In the genomic region with DNA sequence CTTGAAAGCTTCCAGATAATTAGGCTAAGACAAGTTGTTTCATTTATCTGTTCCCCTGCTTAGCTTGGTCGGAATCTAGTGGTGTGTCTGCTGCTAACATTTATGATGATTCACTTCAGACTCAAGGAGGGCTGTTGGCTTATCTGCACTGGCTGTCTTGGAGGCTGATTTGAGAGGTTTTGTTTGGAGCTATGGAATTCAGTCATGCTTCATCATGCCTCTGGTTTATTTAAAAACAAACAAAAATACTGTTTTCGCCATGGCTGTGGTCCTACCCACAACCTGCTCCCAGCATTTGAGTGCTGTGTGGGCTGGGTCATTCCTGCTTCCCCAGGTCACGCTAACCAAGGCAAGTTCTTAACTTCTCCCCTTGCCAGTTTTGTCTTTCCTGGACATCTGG, we compare ENCODE assay signal across 23 cellular contexts. TPM values are rescaled to one million over a fixed set of nuclear protein-coding genes. Genes with fewer than 3 reads are reported as not detected.
DNase-seq lines count a peak whose midpoint lies in the region; ATAC-seq, FAIRE-seq and TF ChIP-seq lines count a peak whose summit lies in the region.
"Had no signal": no experiment of that assay in that cellular context is flagged by ENCODE, and none has a peak within 500 bp of the region (broad histone marks: within the 10 kb centered on the region; RNA-seq: fewer than 3 reads in every experiment).

No MANE protein-coding gene starts in this region.

- no peak overlapping the region for H3K18ac ChIP-seq in mesenchymal stem cell (ENCODE audit: low read depth in 1 of 2, low read length in 2 of 2)

- no peak overlapping the region for H4K8ac ChIP-seq in mesenchymal stem cell (ENCODE audit: low read length)

- POLR2A ChIA-PET in K562 (lab: Yijun Ruan, JAX), result interaction anchor here (0.6 to 1.0 kb wide), 5 partner anchors 11 to 350 kb away, joined by 3 to 6 read pairs (median 3); no protein-coding TSS in a partner anchor

- H2AK5ac ChIP-seq in mesenchymal stem cell (ENCODE audit: low read length, severe bottlenecking), result peak overlapping the region; percentile 49

- in situ Hi-C loops in K562 (cut with MboI), result no loop called here

- no peak overlapping the region for H4K91ac ChIP-seq in mesenchymal stem cell (ENCODE audit: low read length)

- H3K4me1 Mint-ChIP-seq in HFFc6 (ENCODE audit: low read depth), result peaks cover 28% of the 10 kb centered on the region
- H3K4me1 Mint-ChIP-seq: activated B cell treated with CpG ODN at 0.5 μM for 24 hours, T-cell had no signal

- H3K4me3 Mint-ChIP-seq in HFFc6, result peak overlapping the region; percentile 71
- H3K4me3 Mint-ChIP-seq: activated B cell treated with CpG ODN at 0.5 μM for 24 hours, T-cell had no signal

- no peak overlapping the region for H3K23ac ChIP-seq in mesenchymal stem cell (ENCODE audit: low read length in 2 of 2)

- H3K4me1 ChIP-seq in K562 (replicated peaks in 1 of 2; ENCODE audit: control insufficient read depth in 2 of 2, insufficient read depth in 2 of 2, low read length in 2 of 2) (peaks cover 6 to 16% of the 10 kb centered on the region in 2 experiments; a peak in 4 of 5 replicates), mesenchymal stem cell (ENCODE audit: control insufficient read depth, insufficient read depth, low read depth, low read length) (peaks cover 6% of the 10 kb centered on the region)
- H3K4me1 ChIP-seq: Peyer's patch, vagina had no signal

- H3K9ac ChIP-seq in K562 (ENCODE audit: insufficient read depth in 1 of 2, low read depth in 2 of 2, low read length in 2 of 2), result peak overlapping the region in 1 of 2 experiments; percentile 49; a peak in 1 of 4 replicates
- peak overlapping the region; percentile 31 for H3K9ac ChIP-seq in mesenchymal stem cell (ENCODE audit: low read length)

- H3K36me3 ChIP-seq in K562 (ENCODE audit: control insufficient read depth, insufficient read depth, low read length) (peaks cover 77% of the 10 kb centered on the region), mesenchymal stem cell (ENCODE audit: control insufficient read depth in 1 of 2, insufficient read depth in 2 of 2, low read depth in 1 of 2, low read length in 2 of 2) (peaks cover 70 to 76% of the 10 kb centered on the region in 2 experiments)

- peaks cover 2% of the 10 kb centered on the region; the same call in 1 of the 2 replicates for H3K27me3 Mint-ChIP-seq in HFFc6 (ENCODE audit: insufficient read depth)
- H3K27me3 Mint-ChIP-seq: activated B cell treated with CpG ODN at 0.5 μM for 24 hours, T-cell had no signal

- no TSS peak for BruUV-seq in K562 (replicated peaks; lab: Mats Ljungman, UMichigan)

- no peaks in the 10 kb centered on the region; the same call in 1 of the 2 replicates for H4K20me1 ChIP-seq in K562 (replicated peaks; ENCODE audit: control insufficient read depth, insufficient read depth, low read length)

- no peak overlapping the region for H2BK15ac ChIP-seq in mesenchymal stem cell (ENCODE audit: low read depth, poor library complexity, severe bottlenecking)

- TF ChIP-seq EP300 in K562 (IDR thresholded peaks at IDR 0.05; ENCODE audit: low read length), result peak; percentile 13; the same call in 1 of the 2 replicates

- peak; percentile 96 for DNase-seq in AG09319 (ENCODE audit: extremely low read depth, low read depth)
- DNase-seq in HFFc6, result peak; percentile 92
- DNase-seq in K562 (ENCODE audit: extremely low read depth in 1 of 4, low spot score in 3 of 4), result peak in 3 of 4 experiments; percentile 23 to 69 (median 53)
- peak; percentile 88 for DNase-seq in mesenchymal stem cell
- DNase-seq in NCI-H446 (lab: John Stamatoyannopoulos, UW), result no peak
- DNase-seq in NCI-H748 (lab: John Stamatoyannopoulos, UW; ENCODE audit: unreplicated experiment), result no peak
- DNase-seq: activated B cell treated with CpG ODN at 0.5 μM for 24 hours; activated effector memory CD4-positive, alpha-beta T cell treated with anti-CD3 and anti-CD28 coated beads, Interleukin-2, amount 50 U/mL, for 16 hours; DND-41; effector CD4-positive, alpha-beta T cell; GOT3; left ventricle myocardium superior; NCI-H2029; NCI-H69; Peyer's patch; stimulated activated naive CD4-positive, alpha-beta T cell; T-cell had no signal

- H3K9me1 ChIP-seq in K562 (ENCODE audit: control insufficient read depth, insufficient read depth, low read length), result no peaks in the 10 kb centered on the region

- WGBS in K562 (ENCODE audit: insufficient coverage, low coverage, missing lambda C conversion rate), result 49% methylated on average over 3 of the region's 3 CpGs
- WGBS in mesenchymal stem cell, result 42% methylated on average over 3 of the region's 3 CpGs

- H3K27me3 ChIP-seq in K562 (ENCODE audit: control insufficient read depth in 2 of 2, insufficient read depth in 2 of 2, low read length in 2 of 2), result no peaks in the 10 kb centered on the region
- H3K27me3 ChIP-seq in mesenchymal stem cell (ENCODE audit: control insufficient read depth in 1 of 2, insufficient read depth in 1 of 2, low read length in 2 of 2), result no peaks in the 10 kb centered on the region
- H3K27me3 ChIP-seq: Peyer's patch, vagina had no signal

- TF ChIP-seq CTCF in AG09319 (IDR thresholded peaks at IDR 0.05; ENCODE audit: low read depth, low read length), result no peak
- no peak for TF ChIP-seq CTCF in HFFc6 (IDR thresholded peaks at IDR 0.05)
- no peak for TF ChIP-seq CTCF in K562 (IDR thresholded peaks at IDR 0.05 in 2 of 3, conservative IDR thresholded peaks at IDR 0.05 in 1 of 3; ENCODE audit: insufficient read depth in 2 of 3, low read depth in 1 of 3, low read length in 3 of 3)

- H3K4me2 ChIP-seq in K562 (ENCODE audit: insufficient read depth, low read length) (peak overlapping the region; percentile 9; the same call in 1 of the 2 replicates), mesenchymal stem cell (ENCODE audit: low read length, poor library complexity, severe bottlenecking) (no peak overlapping the region)

- H3K9me3 Mint-ChIP-seq in HFFc6, result no peaks in the 10 kb centered on the region
- H3K9me3 Mint-ChIP-seq: activated B cell treated with CpG ODN at 0.5 μM for 24 hours, T-cell had no signal

- H3K14ac ChIP-seq in mesenchymal stem cell (ENCODE audit: low read length in 2 of 2), result no peak overlapping the region

- H3K79me1 ChIP-seq in mesenchymal stem cell (replicated peaks; ENCODE audit: low read length, poor library complexity, severe bottlenecking), result peaks cover 27% of the 10 kb centered on the region

- H3K9me3 ChIP-seq in K562 (replicated peaks; ENCODE audit: control insufficient read depth, insufficient read depth, low read depth, low read length) (no peaks in the 10 kb centered on the region), mesenchymal stem cell (ENCODE audit: control insufficient read depth, low read length) (no peaks in the 10 kb centered on the region)
- H3K9me3 ChIP-seq: Peyer's patch, vagina had no signal

- H3K27ac ChIP-seq in K562 (ENCODE audit: extremely low read depth, low read depth, low read length) (peak overlapping the region; percentile 23; the same call in 1 of the 3 replicates), mesenchymal stem cell (ENCODE audit: low read length, poor library complexity, severe bottlenecking) (peak overlapping the region; percentile 79)
- H3K27ac ChIP-seq: C4-2B, Peyer's patch, vagina had no signal

- CTCF ChIA-PET in K562 (lab: Yijun Ruan, JAX; ENCODE audit: low intra/inter-chr PET ratio), result interaction anchor here (0.6 to 4.4 kb wide), 2 partner anchors 20 to 24 kb away, joined by 3 to 18 read pairs; no protein-coding TSS in a partner anchor

- H3K79me2 ChIP-seq in K562 (ENCODE audit: control insufficient read depth, insufficient read depth, low read length), result no peaks in the 10 kb centered on the region

- H3K4me3 ChIP-seq in K562, result no peak overlapping the region
- H3K4me3 ChIP-seq in mesenchymal stem cell (ENCODE audit: insufficient read depth in 1 of 2, low read depth in 1 of 2, low read length in 2 of 2), result no peak overlapping the region
- H3K4me3 ChIP-seq: Peyer's patch, vagina had no signal

- ATAC-seq in K562 (peak; percentile 54), HG02571 (IDR thresholded peaks at IDR 0.05; ENCODE audit: unreplicated experiment) (no peak), HG03108 (IDR thresholded peaks at IDR 0.05; ENCODE audit: unreplicated experiment) (no peak)
- ATAC-seq: left ventricle myocardium superior, T-cell had no signal

- peak; percentile 88 for FAIRE-seq in K562 (lab: Jason Lieb, UNC)
- FAIRE-seq: frontal cortex, HTR-8/SVneo had no signal

- no peak overlapping the region for H2BK12ac ChIP-seq in mesenchymal stem cell (ENCODE audit: low read length in 2 of 2)

- H2BK5ac ChIP-seq in mesenchymal stem cell (ENCODE audit: low read depth, low read length, poor library complexity, severe bottlenecking), result no peak overlapping the region

- no peak overlapping the region for H2AFZ ChIP-seq in K562 (ENCODE audit: low read depth, low read length)
- no peak overlapping the region for H2AFZ ChIP-seq in mesenchymal stem cell (ENCODE audit: low read depth, low read length)

- peak in 1 of 2 experiments; percentile 15; a peak in 1 of 4 replicates for TF ChIP-seq RAD21 in K562 (CRISPR knock-in tag; conservative IDR thresholded peaks at IDR 0.05 in 1 of 2, IDR thresholded peaks at IDR 0.05 in 1 of 2)

- H3K27ac Mint-ChIP-seq in HFFc6, result peak overlapping the region; percentile 90
- H3K27ac Mint-ChIP-seq: activated B cell treated with CpG ODN at 0.5 μM for 24 hours, T-cell had no signal

- intact Hi-C loops in K562 (cut with micrococcal nuclease), result loop anchor here (5.0 kb wide), 1 partner anchor 36 kb away; a partner anchor contains a TSS

- no peak for TF ChIP-seq POLR2A in K562 (conservative IDR thresholded peaks at IDR 0.05)

- H3K36me3 Mint-ChIP-seq in HFFc6 (ENCODE audit: low read depth), result peaks cover 22% of the 10 kb centered on the region

- H3K4ac ChIP-seq in mesenchymal stem cell (ENCODE audit: low read depth in 1 of 2, low read length in 2 of 2), result no peak overlapping the region

- H2BK120ac ChIP-seq in mesenchymal stem cell (ENCODE audit: low read depth, low read length), result no peak overlapping the region

RNA-seq across cellular contexts. Expression of a gene that starts 11.7 kb away (rescaled TPM):
- 100 to 1,000 TPM; 233 to 281 (median 249) TPM for total RNA-seq in HFFc6 (2021; fragmentation: NEBNext Ultra II Directional; extraction: Animal tissue kit (Norgen Biotek cat#: 25700))
- total RNA-seq in K562 (2011; cell fraction: chromatin; rRNA removed; ENCODE audit: low replicate concordance), result 99.9 and 272 TPM in 2 replicates
- total RNA-seq in K562 (2011; cell fraction: nucleolus; rRNA removed), result 195 and 204 TPM in 2 replicates
- 146 and 192 TPM in 2 replicates for total RNA-seq in K562 (2011; cell fraction: nucleoplasm; rRNA removed)
- 357 and 436 TPM in 2 replicates for total RNA-seq in K562 (2014; rRNA removed)
- 77.8 and 81.5 TPM in 2 replicates for total RNA-seq in K562 (2014; rRNA removed; fragmentation: Illumina TruSeq; extraction: Trizol)
- 216 and 235 TPM in 2 replicates for total RNA-seq in K562 (2015; rRNA removed; fragmentation: Illumina TruSeq; extraction: Trizol)
- total RNA-seq in K562 (2021), result 187 and 221 TPM in 2 replicates
- 211 and 213 TPM in 2 replicates for polyA plus RNA-seq in K562 (2011; rRNA removed)
- 307 and 633 TPM in 2 replicates for polyA plus RNA-seq in K562 (2011; cell fraction: cytosol; rRNA removed)
- 159 and 253 TPM in 2 replicates for polyA plus RNA-seq in K562 (2011; cell fraction: nucleus; rRNA removed)
- 510 and 518 TPM in 2 replicates for polyA plus RNA-seq in K562 (2012)
- 93.3 and 345 TPM in 2 replicates for polyA plus RNA-seq in K562 (2014; fragmentation: Illumina TruSeq; extraction: Trizol)
- polyA plus RNA-seq in K562 (2014; fragmentation: Nextera tagmentation; extraction: Ambion mirVana), result 10 to 100 TPM in 1 of 2 experiments, 1 to 10 TPM in 1; 6.7 to 38.7 TPM
- 308 and 407 TPM in 2 replicates for polyA plus RNA-seq in K562 (2014; rRNA removed)
- 59.3 and 102 TPM in 2 replicates for polyA minus RNA-seq in K562 (2011; rRNA and poly(A)+ RNA removed)
- polyA minus RNA-seq in K562 (2011; cell fraction: cytosol; rRNA and poly(A)+ RNA removed), result 118 and 133 TPM in 2 replicates
- polyA minus RNA-seq in K562 (2011; cell fraction: nucleus; rRNA and poly(A)+ RNA removed), result 73.5 and 76.2 TPM in 2 replicates
- 211 TPM for polyA plus RNA-seq in mesenchymal stem cell (2013, experiment 1 of 2)
- 214 TPM for polyA plus RNA-seq in mesenchymal stem cell (2013, experiment 2 of 2)

RNA-seq across cellular contexts. Expression of a gene that starts 37.1 kb away (rescaled TPM):
- 100 to 1,000 TPM; 261 to 285 (median 281) TPM for total RNA-seq in HFFc6 (2021; fragmentation: NEBNext Ultra II Directional; extraction: Animal tissue kit (Norgen Biotek cat#: 25700))
- 32.7 and 51.7 TPM in 2 replicates for total RNA-seq in K562 (2011; cell fraction: chromatin; rRNA removed; ENCODE audit: low replicate concordance)
- total RNA-seq in K562 (2011; cell fraction: nucleolus; rRNA removed), result 40.7 and 42.2 TPM in 2 replicates
- total RNA-seq in K562 (2011; cell fraction: nucleoplasm; rRNA removed), result 40.5 and 61.6 TPM in 2 replicates
- total RNA-seq in K562 (2014; rRNA removed) (55.6 and 87.2 TPM in 2 replicates), K562 (2014; rRNA removed; fragmentation: Illumina TruSeq; extraction: Trizol) (75.4 and 83.0 TPM in 2 replicates), K562 (2015; rRNA removed; fragmentation: Illumina TruSeq; extraction: Trizol) (78.7 and 86.1 TPM in 2 replicates), K562 (2021) (120 and 121 TPM in 2 replicates)
- polyA plus RNA-seq in K562 (2011; rRNA removed) (39.5 and 41.9 TPM in 2 replicates), K562 (2014; fragmentation: Illumina TruSeq; extraction: Trizol) (96.4 and 107 TPM in 2 replicates), K562 (2014; fragmentation: Nextera tagmentation; extraction: Ambion mirVana) (100 to 1,000 TPM; 130 to 151 TPM), K562 (2014; rRNA removed) (74.6 and 75.7 TPM in 2 replicates)
- 61.5 and 87.8 TPM in 2 replicates for polyA plus RNA-seq in K562 (2011; cell fraction: cytosol; rRNA removed)
- polyA plus RNA-seq in K562 (2011; cell fraction: nucleus; rRNA removed), result 44.9 and 61.3 TPM in 2 replicates
- 108 and 132 TPM in 2 replicates for polyA plus RNA-seq in K562 (2012)
- 42.0 and 57.7 TPM in 2 replicates for polyA minus RNA-seq in K562 (2011; rRNA and poly(A)+ RNA removed)
- 31.2 and 36.7 TPM in 2 replicates for polyA minus RNA-seq in K562 (2011; cell fraction: cytosol; rRNA and poly(A)+ RNA removed)
- polyA minus RNA-seq in K562 (2011; cell fraction: nucleus; rRNA and poly(A)+ RNA removed), result 20.7 and 21.9 TPM in 2 replicates
- 293 TPM for polyA plus RNA-seq in mesenchymal stem cell (2013, experiment 1 of 2)
- polyA plus RNA-seq in mesenchymal stem cell (2013, experiment 2 of 2), result 307 TPM

RNA-seq across cellular contexts. Expression of a gene that starts 45.6 kb away (rescaled TPM):
- total RNA-seq in HFFc6 (2021; fragmentation: NEBNext Ultra II Directional; extraction: Animal tissue kit (Norgen Biotek cat#: 25700)), result 100 to 1,000 TPM; 148 to 213 (median 180) TPM
- 27.1 and 32.8 TPM in 2 replicates for total RNA-seq in K562 (2011; cell fraction: chromatin; rRNA removed; ENCODE audit: low replicate concordance)
- total RNA-seq in K562 (2011; cell fraction: nucleolus; rRNA removed), result 19.1 and 20.0 TPM in 2 replicates
- total RNA-seq in K562 (2011; cell fraction: nucleoplasm; rRNA removed), result 28.5 and 49.1 TPM in 2 replicates
- total RNA-seq in K562 (2014; rRNA removed) (105 and 108 TPM in 2 replicates), K562 (2014; rRNA removed; fragmentation: Illumina TruSeq; extraction: Trizol) (129 and 138 TPM in 2 replicates), K562 (2015; rRNA removed; fragmentation: Illumina TruSeq; extraction: Trizol) (161 and 162 TPM in 2 replicates), K562 (2021) (161 and 182 TPM in 2 replicates)
- polyA plus RNA-seq in K562 (2011; rRNA removed) (31.0 and 72.6 TPM in 2 replicates), K562 (2014; fragmentation: Illumina TruSeq; extraction: Trizol) (315 and 356 TPM in 2 replicates), K562 (2014; fragmentation: Nextera tagmentation; extraction: Ambion mirVana) (10 to 100 TPM; 10.2 to 16.0 TPM), K562 (2014; rRNA removed) (185 and 215 TPM in 2 replicates)
- 26.2 and 29.1 TPM in 2 replicates for polyA plus RNA-seq in K562 (2011; cell fraction: cytosol; rRNA removed)
- polyA plus RNA-seq in K562 (2011; cell fraction: nucleus; rRNA removed), result 22.4 and 28.1 TPM in 2 replicates
- 165 and 249 TPM in 2 replicates for polyA plus RNA-seq in K562 (2012)
- polyA minus RNA-seq in K562 (2011; rRNA and poly(A)+ RNA removed), result 20.1 and 24.4 TPM in 2 replicates
- 31.9 and 37.0 TPM in 2 replicates for polyA minus RNA-seq in K562 (2011; cell fraction: cytosol; rRNA and poly(A)+ RNA removed)
- polyA minus RNA-seq in K562 (2011; cell fraction: nucleus; rRNA and poly(A)+ RNA removed), result 5.1 and 6.4 TPM in 2 replicates
- 109 TPM for polyA plus RNA-seq in mesenchymal stem cell (2013, experiment 1 of 2)
- polyA plus RNA-seq in mesenchymal stem cell (2013, experiment 2 of 2), result 104 TPM

RNA-seq across cellular contexts. Expression of a gene that starts 46.0 kb away (rescaled TPM):
- total RNA-seq in HFFc6 (2021; fragmentation: NEBNext Ultra II Directional; extraction: Animal tissue kit (Norgen Biotek cat#: 25700)), result 100 to 1,000 TPM; 134 to 147 (median 146) TPM
- total RNA-seq in K562 (2011; cell fraction: chromatin; rRNA removed; ENCODE audit: low replicate concordance), result 71.4 and 104 TPM in 2 replicates
- total RNA-seq in K562 (2011; cell fraction: nucleolus; rRNA removed), result 46.8 and 62.5 TPM in 2 replicates
- total RNA-seq in K562 (2011; cell fraction: nucleoplasm; rRNA removed), result 67.0 and 82.8 TPM in 2 replicates
- total RNA-seq in K562 (2014; rRNA removed) (247 and 279 TPM in 2 replicates), K562 (2014; rRNA removed; fragmentation: Illumina TruSeq; extraction: Trizol) (214 and 266 TPM in 2 replicates), K562 (2015; rRNA removed; fragmentation: Illumina TruSeq; extraction: Trizol) (211 and 238 TPM in 2 replicates), K562 (2021) (242 and 255 TPM in 2 replicates)
- polyA plus RNA-seq in K562 (2011; rRNA removed) (69.4 and 105 TPM in 2 replicates), K562 (2014; fragmentation: Illumina TruSeq; extraction: Trizol) (307 and 342 TPM in 2 replicates), K562 (2014; fragmentation: Nextera tagmentation; extraction: Ambion mirVana) (100 to 1,000 TPM; 275 to 332 TPM), K562 (2014; rRNA removed) (237 and 272 TPM in 2 replicates)
- 77.0 and 96.0 TPM in 2 replicates for polyA plus RNA-seq in K562 (2011; cell fraction: cytosol; rRNA removed)
- polyA plus RNA-seq in K562 (2011; cell fraction: nucleus; rRNA removed), result 42.2 and 50.1 TPM in 2 replicates
- 142 and 298 TPM in 2 replicates for polyA plus RNA-seq in K562 (2012)
- polyA minus RNA-seq in K562 (2011; rRNA and poly(A)+ RNA removed), result 50.5 and 64.8 TPM in 2 replicates
- 36.5 and 42.6 TPM in 2 replicates for polyA minus RNA-seq in K562 (2011; cell fraction: cytosol; rRNA and poly(A)+ RNA removed)
- polyA minus RNA-seq in K562 (2011; cell fraction: nucleus; rRNA and poly(A)+ RNA removed), result 16.4 and 18.0 TPM in 2 replicates
- polyA plus RNA-seq in mesenchymal stem cell (2013, experiment 1 of 2), result 171 TPM
- 175 TPM for polyA plus RNA-seq in mesenchymal stem cell (2013, experiment 2 of 2)

Comparison
In these comparisons a context has a peak if more than half of its experiments do, and no peak if none do; other contexts are left out.
1. DNase-seq: peak in AG09319 (single experiment), HFFc6 (single experiment), K562 (3 of 4) and mesenchymal stem cell (single experiment); none in NCI-H446 (0 of 2) and NCI-H748 (single experiment).